1 cellular context compared by ENCODE assay signal in genomic region chr18:80213173-80213572, GRCh38.
TF ChIP-seq lines count a peak whose summit lies in the region.

No MANE protein-coding gene starts in this region.

TF ChIP-seq in SK-N-SH, 30 proteins besides CTCF, POLR2A, EP300 and RAD21 (continued from another document):
- TF ChIP-seq FOSL2 (IDR thresholded peaks at IDR 0.05; ENCODE audit: borderline replicate concordance, low read depth) (no peak), FOXM1 (IDR thresholded peaks at IDR 0.05; ENCODE audit: low read depth) (no peak), USF1 (IDR thresholded peaks at IDR 0.05; ENCODE audit: borderline replicate concordance, low read depth) (no peak), RXRA (IDR thresholded peaks at IDR 0.05; ENCODE audit: borderline replicate concordance, low read depth) (no peak), TAF1 (IDR thresholded peaks at IDR 0.05; ENCODE audit: borderline replicate concordance, low read depth, low read length) (no peak), NFIC (IDR thresholded peaks at IDR 0.05; ENCODE audit: borderline replicate concordance) (no peak)
- TF ChIP-seq, protein P1, sequence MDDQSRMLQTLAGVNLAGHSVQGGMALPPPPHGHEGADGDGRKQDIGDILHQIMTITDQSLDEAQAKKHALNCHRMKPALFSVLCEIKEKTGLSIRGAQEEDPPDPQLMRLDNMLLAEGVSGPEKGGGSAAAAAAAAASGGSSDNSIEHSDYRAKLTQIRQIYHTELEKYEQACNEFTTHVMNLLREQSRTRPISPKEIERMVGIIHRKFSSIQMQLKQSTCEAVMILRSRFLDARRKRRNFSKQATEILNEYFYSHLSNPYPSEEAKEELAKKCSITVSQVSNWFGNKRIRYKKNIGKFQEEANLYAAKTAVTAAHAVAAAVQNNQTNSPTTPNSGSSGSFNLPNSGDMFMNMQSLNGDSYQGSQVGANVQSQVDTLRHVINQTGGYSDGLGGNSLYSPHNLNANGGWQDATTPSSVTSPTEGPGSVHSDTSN (IDR thresholded peaks at IDR 0.05): no peak
